7 cellular contexts compared by ENCODE assay signal in the genomic region with DNA sequence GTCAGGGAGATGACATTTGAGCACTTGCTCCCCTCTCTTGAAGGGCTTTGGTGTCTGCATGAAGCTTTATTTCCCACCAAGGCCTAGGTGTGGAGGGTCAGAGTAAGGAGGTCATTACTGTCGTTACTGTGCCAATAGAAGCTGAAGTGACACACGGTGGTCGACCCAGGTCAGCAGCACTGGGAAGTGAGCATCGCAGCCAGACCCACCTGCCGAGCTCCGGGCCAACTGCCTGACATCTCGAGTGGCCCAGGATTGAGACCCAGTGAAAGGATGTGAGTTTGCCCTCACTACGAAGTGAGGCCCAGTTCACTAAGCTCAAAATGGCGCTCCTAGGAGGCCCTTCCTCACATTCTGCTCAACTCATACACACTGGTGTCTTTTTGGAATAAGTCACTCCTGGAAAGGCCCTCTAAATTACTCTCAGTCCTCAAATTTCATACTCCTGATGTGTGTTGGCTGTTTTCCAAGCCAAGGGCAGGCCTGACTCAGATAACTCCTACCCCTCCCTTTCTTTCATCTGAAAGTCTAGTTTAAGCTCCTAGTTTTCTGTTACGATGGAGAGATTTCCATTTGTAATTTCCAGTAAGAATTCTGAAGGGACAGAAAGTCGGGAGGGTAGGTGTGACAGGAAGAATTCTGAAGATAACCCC.
DNase-seq lines count a peak whose midpoint lies in the region; ATAC-seq, FAIRE-seq and TF ChIP-seq lines count a peak whose summit lies in the region.

No MANE protein-coding gene starts in this region.

- H3K4me1 ChIP-seq in MM.1S (ENCODE audit: low read length) (peaks cover 45% of the 10 kb centered on the region), astrocyte (ENCODE audit: insufficient read depth, low read length) (peaks cover 21% of the 10 kb centered on the region)
- peaks cover 11 to 75% of the 10 kb centered on the region in 2 donors for H3K4me1 ChIP-seq in naive thymus-derived CD4-positive, alpha-beta T cell (ENCODE audit: control insufficient read depth in 2 of 2, insufficient read depth in 2 of 2, low read length in 2 of 2)

- no peaks in the 10 kb centered on the region for H3K9me2 ChIP-seq in MM.1S (replicated peaks; ENCODE audit: insufficient read depth, low read length)

- H3K4me2 ChIP-seq in MM.1S (ENCODE audit: low read depth, low read length) (no peak overlapping the region), astrocyte (ENCODE audit: low read length) (peak overlapping the region; percentile 49)

- no peaks in the 10 kb centered on the region for H3K9me3 ChIP-seq in MM.1S (replicated peaks; ENCODE audit: insufficient read depth, low read length)
- no peaks in the 10 kb centered on the region for H3K9me3 ChIP-seq in astrocyte (ENCODE audit: insufficient read depth, low read depth, low read length)
- H3K9me3 ChIP-seq in naive thymus-derived CD4-positive, alpha-beta T cell (ENCODE audit: control insufficient read depth in 2 of 3, low read length in 3 of 3): no peaks in the 10 kb centered on the region

- peak overlapping the region; percentile 51 for H3K27ac Mint-ChIP-seq in astrocyte (ENCODE audit: unreplicated experiment)
- peak overlapping the region in 8 of 9 donors; percentile 82 to 96 (median 88) for H3K27ac Mint-ChIP-seq in naive thymus-derived CD4-positive, alpha-beta T cell

- H3K27me3 ChIP-seq in MM.1S (replicated peaks; ENCODE audit: insufficient read depth, low read length) (no peaks in the 10 kb centered on the region), astrocyte (ENCODE audit: insufficient read depth, low read length) (no peaks in the 10 kb centered on the region)
- no peaks in the 10 kb centered on the region for H3K27me3 ChIP-seq in naive thymus-derived CD4-positive, alpha-beta T cell (ENCODE audit: control insufficient read depth in 2 of 2, insufficient read depth in 2 of 2, low read length in 2 of 2)

- no peak for ATAC-seq in naive thymus-derived CD4-positive, alpha-beta T cell
- ATAC-seq in HG02884 (IDR thresholded peaks at IDR 0.05; ENCODE audit: unreplicated experiment): no peak
- ATAC-seq in HG03571 (IDR thresholded peaks at IDR 0.05; ENCODE audit: unreplicated experiment): no peak

- no peaks in the 10 kb centered on the region; the same call in 1 of the 2 replicates for H3K79me2 ChIP-seq in MM.1S (ENCODE audit: low read length)
- H3K79me2 ChIP-seq in astrocyte (ENCODE audit: insufficient read depth, low read length): no peaks in the 10 kb centered on the region

- peaks cover 3% of the 10 kb centered on the region for H3K36me3 Mint-ChIP-seq in astrocyte (ENCODE audit: low read depth, unreplicated experiment)
- peaks cover 0 to 1% (median 0%) of the 10 kb centered on the region in 5 donors for H3K36me3 Mint-ChIP-seq in naive thymus-derived CD4-positive, alpha-beta T cell

- CTCF ChIA-PET in naive thymus-derived CD4-positive, alpha-beta T cell (lab: Charles Lee): interaction anchor here (1.1 to 1.4 kb wide), 4 partner anchors 8 to 41 kb away, joined by 3 to 8 read pairs (median 3); no protein-coding TSS in a partner anchor

- H4K20me1 ChIP-seq in MM.1S (ENCODE audit: insufficient read depth, low read length) (no peaks in the 10 kb centered on the region), astrocyte (ENCODE audit: insufficient read depth, low read length) (no peaks in the 10 kb centered on the region)

- H3K4me3 ChIP-seq in MM.1S (ENCODE audit: low read length) (no peak overlapping the region), astrocyte (ENCODE audit: insufficient read depth, low read depth, low read length) (no peak overlapping the region)
- H3K4me3 ChIP-seq in naive thymus-derived CD4-positive, alpha-beta T cell (ENCODE audit: low read length): no peak overlapping the region

- intact Hi-C loops in naive thymus-derived CD4-positive, alpha-beta T cell (cut with micrococcal nuclease): no loop called here
- intact Hi-C loops in posterior vena cava (cut with DNase I): loop anchor here in 1 of 2 donors (5.0 kb wide), 1 partner anchor 1135 kb away; no protein-coding TSS in a partner anchor

- H3K9me3 Mint-ChIP-seq in astrocyte (ENCODE audit: unreplicated experiment): no peaks in the 10 kb centered on the region
- peaks cover 0 to 1% (median 0%) of the 10 kb centered on the region in 11 donors for H3K9me3 Mint-ChIP-seq in naive thymus-derived CD4-positive, alpha-beta T cell

- no peak overlapping the region for H2AFZ ChIP-seq in MM.1S (ENCODE audit: low read length)
- H2AFZ ChIP-seq in astrocyte (ENCODE audit: low read depth, low read length): no peak overlapping the region

- no peak overlapping the region for H3K4me3 Mint-ChIP-seq in astrocyte (ENCODE audit: unreplicated experiment)
- peak overlapping the region in 8 of 10 donors; percentile 33 to 78 (median 70) for H3K4me3 Mint-ChIP-seq in naive thymus-derived CD4-positive, alpha-beta T cell

- TF ChIP-seq CTCF in MM.1S (IDR thresholded peaks at IDR 0.05; ENCODE audit: low read length): no peak
- TF ChIP-seq CTCF in astrocyte (IDR thresholded peaks at IDR 0.05; ENCODE audit: insufficient read depth, low read depth, low read length): no peak

- POLR2A ChIA-PET in naive thymus-derived CD4-positive, alpha-beta T cell (lab: Charles Lee): interaction anchor here (0.7 to 2.4 kb wide), 4 partner anchors 10 to 40 kb away, joined by 3 to 5 read pairs (median 4); no protein-coding TSS in a partner anchor

- H3F3A ChIP-seq in MM.1S (ENCODE audit: insufficient read depth, low read length): peaks cover 20% of the 10 kb centered on the region

- H3K27ac ChIP-seq in MM.1S (ENCODE audit: low read length) (peak overlapping the region; percentile 21; the same call in 1 of the 2 replicates), astrocyte (ENCODE audit: low read depth, low read length) (no peak overlapping the region)
- peak overlapping the region; percentile 5 for H3K27ac ChIP-seq in naive thymus-derived CD4-positive, alpha-beta T cell (ENCODE audit: low read depth, low read length)

- peak; percentile 81 for FAIRE-seq in astrocyte (lab: Jason Lieb, UNC)

- no peaks in the 10 kb centered on the region for H3K27me3 Mint-ChIP-seq in astrocyte (ENCODE audit: low read depth, unreplicated experiment)
- no peaks in the 10 kb centered on the region for H3K27me3 Mint-ChIP-seq in naive thymus-derived CD4-positive, alpha-beta T cell

- H3K4me1 Mint-ChIP-seq in astrocyte (ENCODE audit: low read depth, unreplicated experiment): peaks cover 50% of the 10 kb centered on the region
- H3K4me1 Mint-ChIP-seq in naive thymus-derived CD4-positive, alpha-beta T cell: peaks cover 37 to 96% (median 89%) of the 10 kb centered on the region in 7 donors

- H3K36me3 ChIP-seq in MM.1S (replicated peaks; ENCODE audit: insufficient read depth, low read length): no peaks in the 10 kb centered on the region
- H3K36me3 ChIP-seq in astrocyte (ENCODE audit: insufficient read depth, low read length): peaks cover 4% of the 10 kb centered on the region
- H3K36me3 ChIP-seq in naive thymus-derived CD4-positive, alpha-beta T cell (ENCODE audit: control insufficient read depth in 2 of 3, insufficient read depth in 3 of 3, low read length in 3 of 3): no peaks in the 10 kb centered on the region

- no peak overlapping the region for H3K9ac ChIP-seq in MM.1S (ENCODE audit: low read length)
- no peak overlapping the region for H3K9ac ChIP-seq in astrocyte (ENCODE audit: low read length)

- DNase-seq in EL (peak; percentile 56), MM.1S (no peak), astrocyte (ENCODE audit: low read depth) (peak; percentile 84), posterior vena cava (ENCODE audit: low spot score) (no peak)
- DNase-seq in naive thymus-derived CD4-positive, alpha-beta T cell: no peak

Comparison
In these comparisons a context has a peak if more than half of its experiments do, and no peak if none do; other contexts are left out.
1. DNase-seq: peak in EL (single experiment) and astrocyte (single experiment); none in MM.1S (single experiment), naive thymus-derived CD4-positive, alpha-beta T cell (0 of 9) and posterior vena cava (single experiment).